Comparison of ENCODE assay signal across 19 cellular contexts in the genomic region with DNA sequence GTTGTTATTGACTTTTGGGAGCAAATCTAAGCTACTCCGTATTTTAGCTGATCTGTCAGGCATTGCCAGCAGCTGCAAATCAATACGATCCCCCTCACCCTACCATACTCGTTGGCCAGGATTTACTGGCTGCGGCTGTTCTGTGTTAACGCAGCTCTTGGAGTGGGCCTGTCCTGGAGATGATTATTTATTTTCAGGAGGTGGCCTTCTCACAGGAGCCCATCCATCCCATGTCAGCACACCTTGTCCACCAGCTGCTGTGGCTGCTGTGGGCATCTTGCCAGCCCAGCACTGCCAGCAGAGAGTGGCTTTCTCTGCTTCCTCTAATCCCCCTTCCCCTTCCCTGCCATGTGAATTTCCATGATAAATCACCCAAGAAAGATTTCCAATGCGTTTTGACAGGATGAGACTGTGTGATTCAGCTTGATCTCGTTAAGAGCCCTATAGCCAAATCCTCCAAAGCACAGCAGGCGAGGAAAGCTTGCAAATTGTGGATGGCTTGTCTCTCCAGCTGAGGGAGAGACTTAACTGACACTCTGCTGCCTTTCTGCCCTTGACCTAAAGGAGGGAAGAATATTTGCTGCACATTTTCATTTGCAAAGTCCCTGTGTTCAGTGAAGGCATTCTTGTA.
DNase-seq lines count a peak whose midpoint lies in the region; ATAC-seq, FAIRE-seq and TF ChIP-seq lines count a peak whose summit lies in the region.
"Had no signal": no experiment of that assay in that cellular context is flagged by ENCODE, and none has a peak within 500 bp of the region (broad histone marks: within the 10 kb centered on the region; RNA-seq: fewer than 3 reads in every experiment).

No MANE protein-coding gene starts in this region.

- no peaks in the 10 kb centered on the region for H3K9me3 Mint-ChIP-seq in activated CD4-positive, alpha-beta memory T cell treated with anti-CD3 and anti-CD28 coated beads for 36 hours
- H3K9me3 Mint-ChIP-seq: dendritic cell treated with granulocyte-macrophage colony-stimulating factor and Interleukin-4, amounts not matched to agents 40 ng/mL and 50 ng/mL, for 4 days; nephron progenitor cell had no signal

- H3K27ac ChIP-seq in foreskin keratinocyte, result no peak overlapping the region
- H3K27ac ChIP-seq in effector memory CD4-positive, alpha-beta T cell (ENCODE audit: insufficient read depth, low read length, poor library complexity, severe bottlenecking), result no peak overlapping the region
- H3K27ac ChIP-seq: adrenal gland, BLaER1, lower lobe of right lung, sigmoid colon had no signal

- H3K9me3 ChIP-seq in effector memory CD4-positive, alpha-beta T cell (ENCODE audit: control insufficient read depth, low read length), result no peaks in the 10 kb centered on the region
- H3K9me3 ChIP-seq: adrenal gland, BLaER1, lower lobe of right lung, sigmoid colon had no signal

- H3K4me3 ChIP-seq in effector memory CD4-positive, alpha-beta T cell (ENCODE audit: insufficient read depth, low read depth, low read length, poor library complexity, severe bottlenecking), result no peak overlapping the region
- H3K4me3 ChIP-seq: adrenal gland, BLaER1, lower lobe of right lung, sigmoid colon had no signal

- POLR2A ChIA-PET in activated CD4-positive, alpha-beta memory T cell treated with anti-CD3 and anti-CD28 coated beads for 36 hours (lab: Charles Lee), result no interaction called here

- intact Hi-C loops in activated CD4-positive, alpha-beta memory T cell treated with anti-CD3 and anti-CD28 coated beads for 36 hours (cut with micrococcal nuclease), result no loop called here

- no peaks in the 10 kb centered on the region for H3K36me3 Mint-ChIP-seq in activated CD4-positive, alpha-beta memory T cell treated with anti-CD3 and anti-CD28 coated beads for 36 hours

- H3K27me3 Mint-ChIP-seq in activated CD4-positive, alpha-beta memory T cell treated with anti-CD3 and anti-CD28 coated beads for 36 hours, result no peaks in the 10 kb centered on the region

- TF ChIP-seq CTCF in D721Med (IDR thresholded peaks at IDR 0.05; ENCODE audit: insufficient read depth, missing control alignments), result no peak
- TF ChIP-seq CTCF in foreskin keratinocyte (conservative IDR thresholded peaks at IDR 0.05), result no peak

- H3K4me1 Mint-ChIP-seq in activated CD4-positive, alpha-beta memory T cell treated with anti-CD3 and anti-CD28 coated beads for 36 hours (ENCODE audit: low read depth), result no peaks in the 10 kb centered on the region
- H3K4me1 Mint-ChIP-seq: activated CD4-positive, alpha-beta T cell treated with anti-CD3 and anti-CD28 coated beads for 36 hours had no signal

- CTCF ChIA-PET in activated CD4-positive, alpha-beta memory T cell treated with anti-CD3 and anti-CD28 coated beads for 36 hours (lab: Charles Lee), result no interaction called here

- peak; percentile 82 for FAIRE-seq in D721Med (lab: Jason Lieb, UNC)
- FAIRE-seq: GM18507 had no signal

- H3K27ac Mint-ChIP-seq in activated CD4-positive, alpha-beta memory T cell treated with anti-CD3 and anti-CD28 coated beads for 36 hours, result no peak overlapping the region
- H3K27ac Mint-ChIP-seq: activated CD4-positive, alpha-beta T cell treated with anti-CD3 and anti-CD28 coated beads for 36 hours; dendritic cell treated with granulocyte-macrophage colony-stimulating factor and Interleukin-4, amounts not matched to agents 40 ng/mL and 50 ng/mL, for 4 days had no signal

- no peaks in the 10 kb centered on the region for H3K27me3 ChIP-seq in foreskin keratinocyte
- no peaks in the 10 kb centered on the region for H3K27me3 ChIP-seq in effector memory CD4-positive, alpha-beta T cell (replicated peaks; ENCODE audit: control insufficient read depth, insufficient read depth, low read length, poor library complexity, severe bottlenecking)
- H3K27me3 ChIP-seq: adrenal gland, BLaER1, sigmoid colon had no signal

- DNase-seq in D721Med (ENCODE audit: insufficient read length, low spot score) (peak; percentile 29), NCI-H1105 treated with DMSO at 0.1 percent for 48 hours (lab: John Stamatoyannopoulos, UW) (peak; percentile 78), NCI-H82 (lab: John Stamatoyannopoulos, UW) (peak; percentile 96), foreskin keratinocyte (no peak)
- DNase-seq in effector memory CD4-positive, alpha-beta T cell, result no peak
- no peak for DNase-seq in activated CD4-positive, alpha-beta memory T cell treated with anti-CD3 and anti-CD28 coated beads for 36 hours
- DNase-seq: activated CD4-positive, alpha-beta T cell treated with anti-CD3 and anti-CD28 coated beads for 36 hours; activated T-cell treated with anti-CD3 and anti-CD28 coated beads, Interleukin-2, amount 50 U/mL, for 48 hours; lower lobe of right lung; nephron progenitor cell; sigmoid colon; stimulated activated CD4-positive, alpha-beta T cell treated with anti-CD3 and anti-CD28 coated beads, Interleukin-4, amount 100 ng/mL, for 4 hours; stimulated activated naive CD4-positive, alpha-beta T cell treated with Interleukin-2 at 50 U/mL for 16 hours had no signal

- no peaks in the 10 kb centered on the region for H3K36me3 ChIP-seq in effector memory CD4-positive, alpha-beta T cell (ENCODE audit: control insufficient read depth, insufficient read depth, low read length)
- H3K36me3 ChIP-seq: adrenal gland, BLaER1, lower lobe of right lung, sigmoid colon had no signal

- no peak overlapping the region for H3K4me3 Mint-ChIP-seq in activated CD4-positive, alpha-beta memory T cell treated with anti-CD3 and anti-CD28 coated beads for 36 hours
- H3K4me3 Mint-ChIP-seq: activated CD4-positive, alpha-beta T cell treated with anti-CD3 and anti-CD28 coated beads for 36 hours; dendritic cell treated with granulocyte-macrophage colony-stimulating factor and Interleukin-4, amounts not matched to agents 40 ng/mL and 50 ng/mL, for 4 days; nephron progenitor cell had no signal

- ATAC-seq in foreskin keratinocyte (peak; percentile 29), HG03521 (IDR thresholded peaks at IDR 0.05; ENCODE audit: unreplicated experiment) (no peak), GM21423 (IDR thresholded peaks at IDR 0.05; ENCODE audit: unreplicated experiment) (no peak)
- ATAC-seq: activated CD4-positive, alpha-beta T cell treated with anti-CD3 and anti-CD28 coated beads for 36 hours; lower lobe of right lung had no signal

- H3K4me1 ChIP-seq in foreskin keratinocyte, result peaks cover 4% of the 10 kb centered on the region
- H3K4me1 ChIP-seq in effector memory CD4-positive, alpha-beta T cell (ENCODE audit: control insufficient read depth, insufficient read depth, low read length, poor library complexity, severe bottlenecking), result no peaks in the 10 kb centered on the region
- H3K4me1 ChIP-seq: adrenal gland, BLaER1, lower lobe of right lung, sigmoid colon had no signal

Comparison
In these comparisons a context has a peak if more than half of its experiments do, and no peak if none do; other contexts are left out.
1. DNase-seq: peak in D721Med (single experiment), NCI-H1105 treated with DMSO at 0.1 percent for 48 hours (single experiment) and NCI-H82 (single experiment); none in foreskin keratinocyte (0 of 2), effector memory CD4-positive, alpha-beta T cell (0 of 3) and activated CD4-positive, alpha-beta memory T cell treated with anti-CD3 and anti-CD28 coated beads for 36 hours (single experiment).